ENCODE assay signal across 22 cellular contexts in genomic region chr6:7454696-7455095, GRCh38.
DNase-seq lines count a peak whose midpoint lies in the region; TF ChIP-seq lines count a peak whose summit lies in the region.
"Had no signal": no experiment of that assay in that cellular context is flagged by ENCODE, and none has a peak within 500 bp of the region (broad histone marks: within the 10 kb centered on the region; RNA-seq: fewer than 3 reads in every experiment).

No MANE protein-coding gene starts in this region.

- TF ChIP-seq CTCF in osteoblast (IDR thresholded peaks at IDR 0.05; ENCODE audit: extremely low read depth, low read depth, low read length) (no peak), BE2C (IDR thresholded peaks at IDR 0.05; ENCODE audit: low read depth, low read length) (no peak)

- H3K79me2 ChIP-seq in osteoblast (ENCODE audit: insufficient read depth, low read length) = no peaks in the 10 kb centered on the region

- peak; percentile 59 for DNase-seq in ELF-1 (ENCODE audit: low read depth, low spot score)
- DNase-seq in M059J (ENCODE audit: low read depth) = peak; percentile 64
- DNase-seq in epidermal melanocyte (ENCODE audit: insufficient read length, low spot score) = peak; percentile 44
- no peak for DNase-seq in osteoblast (ENCODE audit: insufficient read length, low spot score, missing footprints)
- DNase-seq in anterior cingulate cortex (lab: John Stamatoyannopoulos, UW) = no peak
- no peak for DNase-seq in activated CD4-positive, CD25-positive, alpha-beta regulatory T cell (lab: John Stamatoyannopoulos, UW)
- DNase-seq in BE2C = no peak
- DNase-seq: AML-193; C1 segment of cervical spinal cord; CD4-positive, alpha-beta memory T cell; COR-L47; DMS 273 treated with DMSO at 0.1 percent for 48 hours; DMS79 treated with DMSO at 0.1 percent for 48 hours; KBM-7; MG63; NCI-H1105 treated with DMSO at 0.1 percent for 48 hours; NCI-H146; NCI-H1930; NCI-H2107; NCI-H446; NCI-H524 treated with DMSO at 0.1 percent for 48 hours; SHP77 treated with DMSO at 0.1 percent for 48 hours had no signal

- H3K4me2 ChIP-seq in osteoblast (ENCODE audit: insufficient read depth, low read length) = no peak overlapping the region

- no peak overlapping the region for H3K27ac ChIP-seq in osteoblast (ENCODE audit: low read depth, low read length)

- H3K4me1 ChIP-seq in osteoblast (ENCODE audit: insufficient read depth, low read length) (no peaks in the 10 kb centered on the region), BE2C (no peaks in the 10 kb centered on the region)

- no peaks in the 10 kb centered on the region for H3K27me3 ChIP-seq in osteoblast (ENCODE audit: insufficient read depth, low read length)
- no peaks in the 10 kb centered on the region for H3K27me3 ChIP-seq in BE2C
- H3K27me3 ChIP-seq: MG63 had no signal

- H3K36me3 ChIP-seq in osteoblast (ENCODE audit: insufficient read depth, low read length) (no peaks in the 10 kb centered on the region), BE2C (no peaks in the 10 kb centered on the region)
- H3K36me3 ChIP-seq: MG63 had no signal

- H4K20me1 ChIP-seq in osteoblast (ENCODE audit: insufficient read depth, low read length) = no peaks in the 10 kb centered on the region

- no peak overlapping the region for H3K4me3 ChIP-seq in osteoblast (ENCODE audit: insufficient read depth, low read length)
- no peak overlapping the region for H3K4me3 ChIP-seq in BE2C (ENCODE audit: low read depth, low read length)
- H3K4me3 ChIP-seq: MG63 had no signal

- peak overlapping the region; percentile 21 for H2AFZ ChIP-seq in osteoblast (ENCODE audit: low read length)

- H3K9me3 ChIP-seq in osteoblast (ENCODE audit: low read depth, low read length) (no peaks in the 10 kb centered on the region), BE2C (no peaks in the 10 kb centered on the region)
- H3K9me3 ChIP-seq: MG63 had no signal

Comparison
In these comparisons a context has a peak if more than half of its experiments do, and no peak if none do; other contexts are left out.
1. DNase-seq: peak in ELF-1 (single experiment), M059J (single experiment) and epidermal melanocyte (single experiment); none in osteoblast (single experiment), anterior cingulate cortex (0 of 58), activated CD4-positive, CD25-positive, alpha-beta regulatory T cell (0 of 4) and BE2C (single experiment).